ENCODE assay signal across 27 cellular contexts in genomic region chr21:42591170-42591869, GRCh38.
DNase-seq lines count a peak whose midpoint lies in the region; ATAC-seq, FAIRE-seq and TF ChIP-seq lines count a peak whose summit lies in the region.
"Had no signal": no experiment of that assay in that cellular context is flagged by ENCODE, and none has a peak within 500 bp of the region (broad histone marks: within the 10 kb centered on the region; RNA-seq: fewer than 3 reads in every experiment).

No MANE protein-coding gene starts in this region.

- no peaks in the 10 kb centered on the region for H3K9me3 Mint-ChIP-seq in activated CD4-positive, alpha-beta T cell treated with anti-CD3 and anti-CD28 coated beads, Interleukin-2, amount 10 ng/mL, durations not matched to agents 7 days and 5 days
- no peaks in the 10 kb centered on the region for H3K9me3 Mint-ChIP-seq in CD8-positive, alpha-beta T cell
- no peaks in the 10 kb centered on the region for H3K9me3 Mint-ChIP-seq in naive thymus-derived CD4-positive, alpha-beta T cell
- H3K9me3 Mint-ChIP-seq: memory B cell, naive B cell had no signal

- no peak overlapping the region for H3K4me3 Mint-ChIP-seq in activated CD4-positive, alpha-beta T cell treated with anti-CD3 and anti-CD28 coated beads, Interleukin-2, amount 10 ng/mL, durations not matched to agents 7 days and 5 days
- peak overlapping the region; percentile 19 for H3K4me3 Mint-ChIP-seq in CD8-positive, alpha-beta T cell
- H3K4me3 Mint-ChIP-seq in naive thymus-derived CD4-positive, alpha-beta T cell, result peak overlapping the region in 9 of 10 donors; percentile 25 to 74 (median 60)
- H3K4me3 Mint-ChIP-seq: memory B cell had no signal

- FAIRE-seq in GM19239 (lab: Jason Lieb, UNC), result no peak
- FAIRE-seq: H54 had no signal

- peak overlapping the region; percentile 23 for H3K4me3 ChIP-seq in CD8-positive, alpha-beta T cell (ENCODE audit: low read depth, low read length)
- peak overlapping the region; percentile 42 for H3K4me3 ChIP-seq in SK-N-MC
- no peak overlapping the region for H3K4me3 ChIP-seq in naive thymus-derived CD4-positive, alpha-beta T cell (ENCODE audit: low read length)
- H3K4me3 ChIP-seq: right atrium auricular region, stomach, tibial nerve had no signal

- H3K9ac ChIP-seq in SK-N-MC (ENCODE audit: insufficient read length), result no peak overlapping the region

- peak overlapping the region; percentile 66 for H3K27ac Mint-ChIP-seq in activated CD4-positive, alpha-beta T cell treated with anti-CD3 and anti-CD28 coated beads, Interleukin-2, amount 10 ng/mL, durations not matched to agents 7 days and 5 days
- H3K27ac Mint-ChIP-seq in CD8-positive, alpha-beta T cell, result no peak overlapping the region
- H3K27ac Mint-ChIP-seq in naive thymus-derived CD4-positive, alpha-beta T cell, result peak overlapping the region in 5 of 9 donors; percentile 8 to 86 (median 12)
- H3K27ac Mint-ChIP-seq: memory B cell had no signal

- H3K27me3 Mint-ChIP-seq in activated CD4-positive, alpha-beta T cell treated with anti-CD3 and anti-CD28 coated beads, Interleukin-2, amount 10 ng/mL, durations not matched to agents 7 days and 5 days, result no peaks in the 10 kb centered on the region
- H3K27me3 Mint-ChIP-seq in CD8-positive, alpha-beta T cell (ENCODE audit: low read depth), result no peaks in the 10 kb centered on the region
- no peaks in the 10 kb centered on the region for H3K27me3 Mint-ChIP-seq in naive thymus-derived CD4-positive, alpha-beta T cell

- H3K27me3 ChIP-seq in CD8-positive, alpha-beta T cell (ENCODE audit: insufficient read depth, low read length), result no peaks in the 10 kb centered on the region
- no peaks in the 10 kb centered on the region for H3K27me3 ChIP-seq in naive thymus-derived CD4-positive, alpha-beta T cell (ENCODE audit: control insufficient read depth in 2 of 2, insufficient read depth in 2 of 2, low read length in 2 of 2)
- H3K27me3 ChIP-seq: right atrium auricular region, tibial nerve had no signal

- H3K4me1 Mint-ChIP-seq in activated CD4-positive, alpha-beta T cell treated with anti-CD3 and anti-CD28 coated beads, Interleukin-2, amount 10 ng/mL, durations not matched to agents 7 days and 5 days, result peaks cover 21% of the 10 kb centered on the region
- H3K4me1 Mint-ChIP-seq in CD8-positive, alpha-beta T cell (ENCODE audit: low read depth), result peaks cover 14% of the 10 kb centered on the region
- H3K4me1 Mint-ChIP-seq in naive thymus-derived CD4-positive, alpha-beta T cell, result peaks cover 0 to 29% (median 22%) of the 10 kb centered on the region in 7 donors

- TF ChIP-seq CTCF in CD8-positive, alpha-beta T cell (IDR thresholded peaks at IDR 0.05), result no peak

- no peaks in the 10 kb centered on the region for H3K36me3 ChIP-seq in CD8-positive, alpha-beta T cell (ENCODE audit: insufficient read depth, low read length)
- no peaks in the 10 kb centered on the region for H3K36me3 ChIP-seq in SK-N-MC (ENCODE audit: insufficient read depth, low read length)
- H3K36me3 ChIP-seq in naive thymus-derived CD4-positive, alpha-beta T cell (ENCODE audit: control insufficient read depth in 2 of 3, insufficient read depth in 3 of 3, low read length in 3 of 3), result no peaks in the 10 kb centered on the region
- H3K36me3 ChIP-seq: right atrium auricular region, stomach, tibial nerve had no signal

- CTCF ChIA-PET in activated CD4-positive, alpha-beta T cell treated with anti-CD3 and anti-CD28 coated beads, Interleukin-2, amount 10 ng/mL, durations not matched to agents 7 days and 5 days (lab: Charles Lee), result interaction anchor here (1.0 to 1.4 kb wide), 2 partner anchors 260 to 302 kb away, joined by 3 read pairs; partner anchors contain the start of gene NDUFV3
- CTCF ChIA-PET in CD8-positive, alpha-beta T cell (lab: Charles Lee), result interaction anchor here (0.8 to 2.0 kb wide), 2 partner anchors 16 to 227 kb away, joined by 3 to 13 read pairs; no protein-coding TSS in a partner anchor
- CTCF ChIA-PET in naive thymus-derived CD4-positive, alpha-beta T cell (lab: Charles Lee), result interaction anchor here (1.3 kb wide), 1 partner anchor 226 kb away, joined by 4 read pairs; no protein-coding TSS in a partner anchor

- H3K27ac ChIP-seq in CD8-positive, alpha-beta T cell (ENCODE audit: low read depth, low read length), result no peak overlapping the region
- no peak overlapping the region for H3K27ac ChIP-seq in SK-N-MC
- no peak overlapping the region for H3K27ac ChIP-seq in naive thymus-derived CD4-positive, alpha-beta T cell (ENCODE audit: low read depth, low read length)
- H3K27ac ChIP-seq: HL-60, right atrium auricular region, stomach, tibial nerve had no signal

- intact Hi-C loops in CD8-positive, alpha-beta T cell (cut with DNase I, micrococcal nuclease), result loop anchor here in 1 of 2 experiments (5.0 kb wide), 2 partner anchors 226 to 241 kb away; no protein-coding TSS in a partner anchor
- intact Hi-C loops in naive thymus-derived CD4-positive, alpha-beta T cell (cut with micrococcal nuclease), result loop anchor here in 1 of 2 donors (5.0 kb wide), 3 partner anchors 61 to 241 kb away; partner anchors contain the start of gene PDE9A

- no peak for ATAC-seq in CD8-positive, alpha-beta T cell
- ATAC-seq in naive thymus-derived CD4-positive, alpha-beta T cell, result no peak
- no peak for ATAC-seq in HG02763 (IDR thresholded peaks at IDR 0.05; ENCODE audit: unreplicated experiment)

- DNase-seq in activated CD4-positive, alpha-beta T cell treated with anti-CD3 and anti-CD28 coated beads, Interleukin-2, amount 10 ng/mL, durations not matched to agents 7 days and 5 days, result no peak
- DNase-seq in activated CD4-positive, alpha-beta T cell treated with anti-CD3 and anti-CD28 coated beads for 1 hour, result no peak
- DNase-seq in CD8-positive, alpha-beta T cell, result peak in 1 of 7 experiments; percentile 39
- DNase-seq in SK-N-MC (ENCODE audit: low read depth, low spot score) (no peak), middle frontal gyrus (ENCODE audit: extremely low spot score, low spot score) (no peak), GM19239 (ENCODE audit: insufficient read length, low spot score) (no peak)
- no peak for DNase-seq in naive thymus-derived CD4-positive, alpha-beta T cell
- DNase-seq: activated CD4-positive, alpha-beta T cell treated with anti-CD3 and anti-CD28 coated beads for 4 hours; aorta; Calu3; caudate nucleus; dermis blood vessel endothelial cell; EL; glutamatergic neuron; MM.1S; NCI-H146; NCI-H2171 treated with DMSO at 0.1 percent for 48 hours; NCI-H69; stimulated activated CD4-positive, alpha-beta T cell treated with anti-CD3 and anti-CD28 coated beads, Interleukin-4, amount 100 ng/mL, for 24 hours; stomach had no signal

- POLR2A ChIA-PET in activated CD4-positive, alpha-beta T cell treated with anti-CD3 and anti-CD28 coated beads, Interleukin-2, amount 10 ng/mL, durations not matched to agents 7 days and 5 days (lab: Charles Lee), result no interaction called here
- POLR2A ChIA-PET in CD8-positive, alpha-beta T cell (lab: Charles Lee), result no interaction called here
- POLR2A ChIA-PET in naive thymus-derived CD4-positive, alpha-beta T cell (lab: Charles Lee), result interaction anchor here (0.9 to 1.4 kb wide), 3 partner anchors 61 to 241 kb away, joined by 3 read pairs; no protein-coding TSS in a partner anchor

- H3K9me3 ChIP-seq in CD8-positive, alpha-beta T cell (ENCODE audit: low read length), result no peaks in the 10 kb centered on the region
- no peaks in the 10 kb centered on the region for H3K9me3 ChIP-seq in SK-N-MC (ENCODE audit: low read depth, low read length)
- no peaks in the 10 kb centered on the region for H3K9me3 ChIP-seq in naive thymus-derived CD4-positive, alpha-beta T cell (ENCODE audit: control insufficient read depth in 2 of 3, low read length in 3 of 3)
- H3K9me3 ChIP-seq: right atrium auricular region, stomach, tibial nerve had no signal

- peaks cover 14% of the 10 kb centered on the region for H3K4me1 ChIP-seq in CD8-positive, alpha-beta T cell (ENCODE audit: insufficient read depth, low read length)
- peaks cover 0 to 13% of the 10 kb centered on the region in 2 donors for H3K4me1 ChIP-seq in naive thymus-derived CD4-positive, alpha-beta T cell (ENCODE audit: control insufficient read depth in 2 of 2, insufficient read depth in 2 of 2, low read length in 2 of 2)

- H3K36me3 Mint-ChIP-seq in activated CD4-positive, alpha-beta T cell treated with anti-CD3 and anti-CD28 coated beads, Interleukin-2, amount 10 ng/mL, durations not matched to agents 7 days and 5 days (ENCODE audit: low read depth), result no peaks in the 10 kb centered on the region
- no peaks in the 10 kb centered on the region for H3K36me3 Mint-ChIP-seq in CD8-positive, alpha-beta T cell
- H3K36me3 Mint-ChIP-seq in naive thymus-derived CD4-positive, alpha-beta T cell, result no peaks in the 10 kb centered on the region
- H3K36me3 Mint-ChIP-seq: memory B cell, naive B cell had no signal
